Comparison of ENCODE assay signal across 18 cellular contexts in genomic region chr10:25076501-25077197, GRCh38.
A peak's percentile ranks its signal among the peaks of the same experiment; 100 is the strongest.
DNase-seq lines count a peak whose midpoint lies in the region; ATAC-seq and TF ChIP-seq lines count a peak whose summit lies in the region.
"Had no signal": no experiment of that assay in that cellular context is flagged by ENCODE, and none has a peak within 500 bp of the region (broad histone marks: within the 10 kb centered on the region; RNA-seq: fewer than 3 reads in every experiment).

No MANE protein-coding gene starts in this region.

- H3F3A ChIP-seq in SK-N-SH (replicated peaks; ENCODE audit: insufficient read depth): no peaks in the 10 kb centered on the region

- H3K4me3 ChIP-seq in SK-N-SH (ENCODE audit: low read depth in 2 of 2, low read length in 1 of 2): no peak overlapping the region
- H3K4me3 ChIP-seq in astrocyte of the spinal cord (ENCODE audit: low read depth, low read length): no peak overlapping the region
- H3K4me3 ChIP-seq in osteoblast (ENCODE audit: insufficient read depth, low read length): no peak overlapping the region
- no peak overlapping the region for H3K4me3 ChIP-seq in gastroesophageal sphincter
- H3K4me3 ChIP-seq: MG63 had no signal

- H3K4me2 ChIP-seq in SK-N-SH: no peak overlapping the region
- H3K4me2 ChIP-seq in osteoblast (ENCODE audit: insufficient read depth, low read length): no peak overlapping the region

- H2AFZ ChIP-seq in SK-N-SH (ENCODE audit: low read depth) (peak overlapping the region; percentile 62; the same call in 1 of the 2 replicates), osteoblast (ENCODE audit: low read length) (peak overlapping the region; percentile 47)

- H3K36me3 ChIP-seq in SK-N-SH (replicated peaks in 1 of 2; ENCODE audit: control insufficient read depth in 1 of 2, insufficient read depth in 2 of 2, low read length in 1 of 2) (no peaks in the 10 kb centered on the region), osteoblast (ENCODE audit: insufficient read depth, low read length) (no peaks in the 10 kb centered on the region), gastroesophageal sphincter (no peaks in the 10 kb centered on the region)
- H3K36me3 ChIP-seq: MG63 had no signal

- H3K4me1 ChIP-seq in SK-N-SH (ENCODE audit: control insufficient read depth in 1 of 2, insufficient read depth in 2 of 2, low read depth in 1 of 2, low read length in 1 of 2): peaks cover 0 to 2% of the 10 kb centered on the region in 2 experiments; a peak in 2 of 4 replicates
- peaks cover 22% of the 10 kb centered on the region for H3K4me1 ChIP-seq in osteoblast (ENCODE audit: insufficient read depth, low read length)
- H3K4me1 ChIP-seq in gastroesophageal sphincter: peaks cover 0 to 10% (median 0%) of the 10 kb centered on the region in 3 donors

- no peak overlapping the region for H3K9ac ChIP-seq in SK-N-SH

- H3K4me3 Mint-ChIP-seq in T-cell: no peak overlapping the region
- H3K4me3 Mint-ChIP-seq: CD14-positive monocyte, HFFc6 had no signal

- no peaks in the 10 kb centered on the region for H3K36me3 Mint-ChIP-seq in T-cell
- H3K36me3 Mint-ChIP-seq: CD14-positive monocyte had no signal

- H4K20me1 ChIP-seq in SK-N-SH (ENCODE audit: insufficient read depth): no peaks in the 10 kb centered on the region
- H4K20me1 ChIP-seq in osteoblast (ENCODE audit: insufficient read depth, low read length): no peaks in the 10 kb centered on the region

- no peak for TF ChIP-seq EP300 in SK-N-SH (IDR thresholded peaks at IDR 0.05; ENCODE audit: borderline replicate concordance in 1 of 2, low read depth in 1 of 2, low read length in 1 of 2)
- TF ChIP-seq EP300 in gastroesophageal sphincter (IDR thresholded peaks at IDR 0.05): no peak

- H3K79me2 ChIP-seq in SK-N-SH (ENCODE audit: insufficient read depth) (no peaks in the 10 kb centered on the region), osteoblast (ENCODE audit: insufficient read depth, low read length) (no peaks in the 10 kb centered on the region)

- no peaks in the 10 kb centered on the region for H3K9me3 Mint-ChIP-seq in T-cell
- H3K9me3 Mint-ChIP-seq: CD14-positive monocyte, HFFc6 had no signal

- H3K9me3 ChIP-seq in SK-N-SH (no peaks in the 10 kb centered on the region), osteoblast (ENCODE audit: low read depth, low read length) (no peaks in the 10 kb centered on the region), gastroesophageal sphincter (no peaks in the 10 kb centered on the region)
- H3K9me3 ChIP-seq: MG63 had no signal

- H3K4me1 Mint-ChIP-seq in T-cell: peaks cover 0 to 6% (median 4%) of the 10 kb centered on the region in 3 donors

- TF ChIP-seq POLR2A in gastroesophageal sphincter (IDR thresholded peaks at IDR 0.05): no peak

- no peaks in the 10 kb centered on the region for H3K27me3 ChIP-seq in SK-N-SH (ENCODE audit: insufficient read depth)
- no peaks in the 10 kb centered on the region for H3K27me3 ChIP-seq in osteoblast (ENCODE audit: insufficient read depth, low read length)
- no peaks in the 10 kb centered on the region for H3K27me3 ChIP-seq in gastroesophageal sphincter
- H3K27me3 ChIP-seq: MG63 had no signal

- H3K9me2 ChIP-seq in SK-N-SH: no peaks in the 10 kb centered on the region

- no peak for TF ChIP-seq RAD21 in SK-N-SH (IDR thresholded peaks at IDR 0.05; ENCODE audit: low read length)

- ATAC-seq in SK-N-SH treated with all-trans-retinoic acid at 6 μM for 48 hours (no peak), T-cell (replicated peaks in 1 of 4) (no peak), gastroesophageal sphincter (no peak)

- DNase-seq in SK-N-SH (no peak), OCI-M1 (lab: John Stamatoyannopoulos, UW) (peak; percentile 56), astrocyte of the spinal cord (ENCODE audit: low read depth, low spot score) (peak; percentile 20), osteoblast (ENCODE audit: insufficient read length, low spot score, missing footprints) (no peak), T-cell (no peak), hepatic stellate cell (ENCODE audit: low spot score) (no peak)
- DNase-seq: DMS79, HFFc6, MG63, NCI-H1417, NCI-H2081 treated with DMSO at 0.1 percent for 48 hours, NCI-H446 treated with DMSO at 0.1 percent for 48 hours, NCI-H748 treated with DMSO at 0.1 percent for 48 hours, SHP77 had no signal

- WGBS in SK-N-SH (ENCODE audit: low lambda C conversion rate): 78% methylated on average over 9 of the region's 9 CpGs
- 78 to 88% methylated on average over 8 to 9 of the region's 9 CpGs for WGBS in gastroesophageal sphincter (ENCODE audit: low coverage in 1 of 2), 2 donors

- CTCF ChIA-PET in SK-N-SH (lab: Yijun Ruan, JAX): interaction anchor here (1.3 to 1.6 kb wide), 2 partner anchors 37 to 434 kb away, joined by 3 to 6 read pairs; no protein-coding TSS in a partner anchor
- CTCF ChIA-PET in T-cell (lab: Charles Lee): interaction anchor here in 1 of 2 donors (0.6 kb wide), 1 partner anchor 313 kb away, joined by 6 read pairs; no protein-coding TSS in a partner anchor

- in situ Hi-C loops in astrocyte of the spinal cord (cut with HindIII; ENCODE audit: low sequenced_read_pairs): no loop called here

- H3K27ac ChIP-seq in SK-N-SH (ENCODE audit: low read depth in 2 of 2, low read length in 1 of 2): no peak overlapping the region
- H3K27ac ChIP-seq in osteoblast (ENCODE audit: low read depth, low read length): no peak overlapping the region
- H3K27ac ChIP-seq in gastroesophageal sphincter: no peak overlapping the region
- H3K27ac ChIP-seq: HL-60 had no signal

- POLR2A ChIA-PET in SK-N-SH (lab: Yijun Ruan, JAX): no interaction called here
- POLR2A ChIA-PET in T-cell (lab: Charles Lee): no interaction called here

- TF ChIP-seq CTCF in SK-N-SH (IDR thresholded peaks at IDR 0.05) (no peak), astrocyte of the spinal cord (IDR thresholded peaks at IDR 0.05; ENCODE audit: low read depth, low read length) (no peak), osteoblast (IDR thresholded peaks at IDR 0.05; ENCODE audit: extremely low read depth, low read depth, low read length) (no peak), gastroesophageal sphincter (IDR thresholded peaks at IDR 0.05) (no peak)

- H3K27ac Mint-ChIP-seq in T-cell: no peak overlapping the region
- H3K27ac Mint-ChIP-seq: CD14-positive monocyte, HFFc6 had no signal

- peaks cover 9 to 11% of the 10 kb centered on the region in 2 donors for H3K27me3 Mint-ChIP-seq in T-cell

TF ChIP-seq in SK-N-SH, 30 proteins besides CTCF, POLR2A, EP300 and RAD21 (continues in another document):
- no peak for TF ChIP-seq RFX5 (IDR thresholded peaks at IDR 0.05; ENCODE audit: low read length)
- TF ChIP-seq NFIC (IDR thresholded peaks at IDR 0.05; ENCODE audit: borderline replicate concordance): no peak
- no peak for TF ChIP-seq MXI1 (IDR thresholded peaks at IDR 0.05; ENCODE audit: low read depth, low read length)
- TF ChIP-seq POLR2AphosphoS5 (IDR thresholded peaks at IDR 0.05; ENCODE audit: low read depth, low read length): no peak
- TF ChIP-seq YY1 (IDR thresholded peaks at IDR 0.05; ENCODE audit: low read depth): no peak
- no peak for TF ChIP-seq TCF12 (IDR thresholded peaks at IDR 0.05)
- no peak for TF ChIP-seq NRF1 (IDR thresholded peaks at IDR 0.05; ENCODE audit: low read depth, low read length)
- TF ChIP-seq FOXJ3 (CRISPR knock-in tag; IDR thresholded peaks at IDR 0.05): no peak
- TF ChIP-seq GATA2 (CRISPR knock-in tag; IDR thresholded peaks at IDR 0.05): no peak
- no peak for TF ChIP-seq TEAD4 (IDR thresholded peaks at IDR 0.05; ENCODE audit: borderline replicate concordance, insufficient read depth)
- TF ChIP-seq GABPA (IDR thresholded peaks at IDR 0.05; ENCODE audit: low read depth): no peak
- no peak for TF ChIP-seq RCOR1 (IDR thresholded peaks at IDR 0.05; ENCODE audit: low read length)
- no peak for TF ChIP-seq PBX3 (IDR thresholded peaks at IDR 0.05)
- TF ChIP-seq JUND (IDR thresholded peaks at IDR 0.05): no peak

TF ChIP-seq in SK-N-SH treated with all-trans-retinoic acid at 6 μM for 48 hours, 23 proteins besides CTCF, POLR2A, EP300 and RAD21 (continues in another document):
- TF ChIP-seq TOX (CRISPR knock-in tag; IDR thresholded peaks at IDR 0.05; ENCODE audit: borderline replicate concordance): no peak
- TF ChIP-seq, protein P1, sequence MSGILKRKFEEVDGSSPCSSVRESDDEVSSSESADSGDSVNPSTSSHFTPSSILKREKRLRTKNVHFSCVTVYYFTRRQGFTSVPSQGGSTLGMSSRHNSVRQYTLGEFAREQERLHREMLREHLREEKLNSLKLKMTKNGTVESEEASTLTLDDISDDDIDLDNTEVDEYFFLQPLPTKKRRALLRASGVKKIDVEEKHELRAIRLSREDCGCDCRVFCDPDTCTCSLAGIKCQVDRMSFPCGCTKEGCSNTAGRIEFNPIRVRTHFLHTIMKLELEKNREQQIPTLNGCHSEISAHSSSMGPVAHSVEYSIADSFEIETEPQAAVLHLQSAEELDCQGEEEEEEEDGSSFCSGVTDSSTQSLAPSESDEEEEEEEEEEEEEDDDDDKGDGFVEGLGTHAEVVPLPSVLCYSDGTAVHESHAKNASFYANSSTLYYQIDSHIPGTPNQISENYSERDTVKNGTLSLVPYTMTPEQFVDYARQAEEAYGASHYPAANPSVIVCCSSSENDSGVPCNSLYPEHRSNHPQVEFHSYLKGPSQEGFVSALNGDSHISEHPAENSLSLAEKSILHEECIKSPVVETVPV (CRISPR knock-in tag; IDR thresholded peaks at IDR 0.05): no peak
- TF ChIP-seq CSDC2 (CRISPR knock-in tag; IDR thresholded peaks at IDR 0.05): no peak
- TF ChIP-seq ZNF565 (CRISPR knock-in tag; conservative IDR thresholded peaks at IDR 0.05; ENCODE audit: low read depth): no peak
- no peak for TF ChIP-seq ZNF8 (CRISPR knock-in tag; IDR thresholded peaks at IDR 0.05)
- no peak for TF ChIP-seq ZFP3 (CRISPR knock-in tag; IDR thresholded peaks at IDR 0.05)
- TF ChIP-seq RARB (CRISPR knock-in tag; IDR thresholded peaks at IDR 0.05): no peak

Comparison
In these comparisons a context has a peak if more than half of its experiments do, and no peak if none do; other contexts are left out.
1. DNase-seq: peak in OCI-M1 (single experiment) and astrocyte of the spinal cord (single experiment); none in SK-N-SH (single experiment), osteoblast (single experiment), T-cell (0 of 34) and hepatic stellate cell (single experiment).